In genomic region chr7:132379292-132379691, GRCh38 we compare ENCODE assay signal across 16 cellular contexts.
DNase-seq lines count a peak whose midpoint lies in the region; ATAC-seq and TF ChIP-seq lines count a peak whose summit lies in the region.
"Had no signal": no experiment of that assay in that cellular context is flagged by ENCODE, and none has a peak within 500 bp of the region (broad histone marks: within the 10 kb centered on the region; RNA-seq: fewer than 3 reads in every experiment).

No MANE protein-coding gene starts in this region.

- H3K4me1 Mint-ChIP-seq in neural crest cell: peaks cover 9% of the 10 kb centered on the region
- no peaks in the 10 kb centered on the region for H3K4me1 Mint-ChIP-seq in activated CD8-positive, alpha-beta T cell treated with anti-CD3 and anti-CD28 coated beads, Interleukin-2, amount 10 ng/mL, durations not matched to agents 7 days and 5 days (ENCODE audit: low read depth)

- peaks cover 4% of the 10 kb centered on the region for H3K27me3 Mint-ChIP-seq in neural crest cell (ENCODE audit: low read depth)
- H3K27me3 Mint-ChIP-seq in activated CD8-positive, alpha-beta T cell treated with anti-CD3 and anti-CD28 coated beads, Interleukin-2, amount 10 ng/mL, durations not matched to agents 7 days and 5 days (ENCODE audit: low read depth): peaks cover 30% of the 10 kb centered on the region

- no peaks in the 10 kb centered on the region for H3K9me3 ChIP-seq in right cardiac atrium (ENCODE audit: control insufficient read depth, low read length)
- H3K9me3 ChIP-seq: A549, MG63 had no signal

- DNase-seq in right cardiac atrium (no peak), left ventricle myocardium superior (no peak), fibroblast of the aortic adventitia (ENCODE audit: low read depth) (peak; percentile 22), neural crest cell (ENCODE audit: low read depth, low spot score) (no peak), NOMO-1 treated with dmso at 0.1 percent for 144 hours (lab: John Stamatoyannopoulos, UW; ENCODE audit: unreplicated experiment) (no peak)
- DNase-seq in stimulated activated naive CD4-positive, alpha-beta T cell (lab: John Stamatoyannopoulos, UW): no peak
- no peak for DNase-seq in activated CD8-positive, alpha-beta T cell treated with anti-CD3 and anti-CD28 coated beads, Interleukin-2, amount 10 ng/mL, durations not matched to agents 7 days and 5 days
- DNase-seq: C1 segment of cervical spinal cord, H7, Karpas-422, MG63, NCI-H1092, NCI-H510A treated with DMSO at 0.1 percent for 48 hours, NCI-H82 had no signal

- 91% methylated on average over 1 of the region's 1 CpG for WGBS in right cardiac atrium

- intact Hi-C loops in right cardiac atrium (cut with DNase I) (no loop called here), left ventricle myocardium superior (cut with micrococcal nuclease) (no loop called here)

- POLR2A ChIA-PET in activated CD8-positive, alpha-beta T cell treated with anti-CD3 and anti-CD28 coated beads, Interleukin-2, amount 10 ng/mL, durations not matched to agents 7 days and 5 days (lab: Charles Lee): no interaction called here

- H3K4me3 Mint-ChIP-seq in neural crest cell: no peak overlapping the region
- H3K4me3 Mint-ChIP-seq in activated CD8-positive, alpha-beta T cell treated with anti-CD3 and anti-CD28 coated beads, Interleukin-2, amount 10 ng/mL, durations not matched to agents 7 days and 5 days: no peak overlapping the region

- CTCF ChIA-PET in activated CD8-positive, alpha-beta T cell treated with anti-CD3 and anti-CD28 coated beads, Interleukin-2, amount 10 ng/mL, durations not matched to agents 7 days and 5 days (lab: Charles Lee): no interaction called here

- TF ChIP-seq CTCF in fibroblast of the aortic adventitia (IDR thresholded peaks at IDR 0.05; ENCODE audit: insufficient read depth, low read length) (no peak), neural crest cell (conservative IDR thresholded peaks at IDR 0.05) (no peak)

- peak overlapping the region; percentile 27 for H3K27ac ChIP-seq in right cardiac atrium (ENCODE audit: low read length)
- H3K27ac ChIP-seq: A549 had no signal

- H3K27me3 ChIP-seq in right cardiac atrium (ENCODE audit: control insufficient read depth, insufficient read depth): no peaks in the 10 kb centered on the region
- H3K27me3 ChIP-seq: MG63 had no signal

- peak overlapping the region; percentile 16 for H3K27ac Mint-ChIP-seq in neural crest cell (ENCODE audit: unreplicated experiment)
- no peak overlapping the region for H3K27ac Mint-ChIP-seq in activated CD8-positive, alpha-beta T cell treated with anti-CD3 and anti-CD28 coated beads, Interleukin-2, amount 10 ng/mL, durations not matched to agents 7 days and 5 days

- no peaks in the 10 kb centered on the region for H3K36me3 Mint-ChIP-seq in neural crest cell (ENCODE audit: low read depth)
- H3K36me3 Mint-ChIP-seq in activated CD8-positive, alpha-beta T cell treated with anti-CD3 and anti-CD28 coated beads, Interleukin-2, amount 10 ng/mL, durations not matched to agents 7 days and 5 days (ENCODE audit: low read depth): no peaks in the 10 kb centered on the region

- H3K4me3 ChIP-seq in right cardiac atrium (ENCODE audit: low read length) (no peak overlapping the region), fibroblast of the aortic adventitia (ENCODE audit: low read depth, low read length) (no peak overlapping the region)
- H3K4me3 ChIP-seq: A549, MG63 had no signal

- H3K9me3 Mint-ChIP-seq in neural crest cell: no peaks in the 10 kb centered on the region
- no peaks in the 10 kb centered on the region for H3K9me3 Mint-ChIP-seq in activated CD8-positive, alpha-beta T cell treated with anti-CD3 and anti-CD28 coated beads, Interleukin-2, amount 10 ng/mL, durations not matched to agents 7 days and 5 days (ENCODE audit: insufficient read depth)

- H3K4me1 ChIP-seq in right cardiac atrium (ENCODE audit: control insufficient read depth, insufficient read depth, low read length): peaks cover 28% of the 10 kb centered on the region
- H3K4me1 ChIP-seq: A549 had no signal

- no peak for ATAC-seq in right cardiac atrium
- ATAC-seq in left ventricle myocardium superior: no peak
- ATAC-seq in activated CD8-positive, alpha-beta T cell treated with anti-CD3 and anti-CD28 coated beads, Interleukin-2, amount 10 ng/mL, durations not matched to agents 7 days and 5 days: no peak
- ATAC-seq: A549, Panc1 had no signal
